Comparison of ENCODE assay signal across 1 cellular context in genomic region chr11:67006029-67006884, GRCh38.
TF ChIP-seq lines count a peak whose summit lies in the region.

No MANE protein-coding gene starts in this region.

TF ChIP-seq in HEK293, 187 proteins besides CTCF, POLR2A, EP300 and RAD21 (continued from another document):
- TF ChIP-seq ZNF518A (tag by site-specific recombination; conservative IDR thresholded peaks at IDR 0.05; ENCODE audit: low read depth) (peak; percentile 24; the same call in 1 of the 2 replicates), ZNF362 (tag by site-specific recombination; IDR thresholded peaks at IDR 0.05) (peak; percentile 84; the same call in 1 of the 2 replicates), YY2 (tag by site-specific recombination; IDR thresholded peaks at IDR 0.05) (0 out of 2 replicates have a peak, but pooled peaks have one; percentile 41), ZNF175 (tag by site-specific recombination; IDR thresholded peaks at IDR 0.05) (no peak)
TF ChIP-seq in HEK293: peak in this region for 3.
